Comparison of ENCODE assay signal across 10 cellular contexts in the genomic region with DNA sequence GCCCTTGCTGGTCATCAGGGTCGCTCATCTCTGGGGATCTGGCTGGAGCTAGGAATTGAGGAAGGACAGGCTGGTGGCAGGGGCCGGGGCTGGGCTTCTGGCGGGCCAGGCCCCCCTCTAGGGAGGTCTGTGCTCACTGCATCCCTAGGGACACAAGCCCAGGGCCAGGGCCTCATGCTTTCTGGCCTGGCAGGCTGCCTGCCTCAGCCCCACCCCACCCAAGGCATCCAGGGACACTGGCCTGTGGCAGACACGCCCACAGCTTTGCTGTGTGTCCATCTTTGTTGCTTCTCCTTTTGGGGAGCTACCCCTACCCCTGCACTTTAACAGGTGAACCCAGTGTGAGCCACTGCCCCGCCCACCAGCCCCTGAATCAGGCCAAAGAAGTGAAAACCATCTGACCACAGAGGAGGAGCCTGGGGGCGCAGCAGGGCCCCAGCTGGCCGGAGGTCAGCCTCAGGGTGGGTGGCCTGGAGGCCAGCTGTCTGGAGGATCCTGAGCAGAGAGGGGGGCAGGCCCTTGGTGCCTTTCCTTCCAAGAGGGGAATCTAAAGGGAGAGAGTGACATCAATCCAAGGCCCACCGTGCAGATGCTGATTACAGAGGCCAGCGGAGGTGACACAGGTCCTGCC. TPM values are rescaled to one million over a fixed set of nuclear protein-coding genes. Genes with fewer than 3 reads are reported as not detected.
DNase-seq lines count a peak whose midpoint lies in the region; ATAC-seq, FAIRE-seq and TF ChIP-seq lines count a peak whose summit lies in the region.
"Had no signal": no experiment of that assay in that cellular context is flagged by ENCODE, and none has a peak within 500 bp of the region (broad histone marks: within the 10 kb centered on the region; RNA-seq: fewer than 3 reads in every experiment).

No MANE protein-coding gene starts in this region.

- 65 to 71% (median 70%) methylated on average over 4 to 9 of the region's 9 CpGs for WGBS in stomach, 5 donors

- H3K27me3 ChIP-seq in WERI-Rb-1 (ENCODE audit: insufficient read depth, low read depth, severe bottlenecking) (no peaks in the 10 kb centered on the region), keratinocyte (ENCODE audit: control insufficient read depth, extremely low read depth, insufficient read depth, low read length) (no peaks in the 10 kb centered on the region), stomach (no peaks in the 10 kb centered on the region)

- H4K20me1 ChIP-seq in keratinocyte (ENCODE audit: control insufficient read depth, extremely low read depth, insufficient read depth, low read length) = no peaks in the 10 kb centered on the region

- intact Hi-C loops in activated CD8-positive, alpha-beta T cell treated with anti-CD3 and anti-CD28 coated beads for 36 hours (cut with micrococcal nuclease) = no loop called here
- intact Hi-C loops in stomach (cut with DNase I; ENCODE audit: low total_unique reads) = no loop called here

- H3K36me3 Mint-ChIP-seq in activated CD8-positive, alpha-beta T cell treated with anti-CD3 and anti-CD28 coated beads, Interleukin-2, amount 10 ng/mL, durations not matched to agents 7 days and 5 days (ENCODE audit: low read depth) = no peaks in the 10 kb centered on the region
- no peaks in the 10 kb centered on the region for H3K36me3 Mint-ChIP-seq in activated CD8-positive, alpha-beta T cell treated with anti-CD3 and anti-CD28 coated beads for 36 hours (ENCODE audit: low read depth)

- DNase-seq in activated CD8-positive, alpha-beta T cell treated with anti-CD3 and anti-CD28 coated beads, Interleukin-2, amount 10 ng/mL, durations not matched to agents 7 days and 5 days = no peak
- DNase-seq in activated CD8-positive, alpha-beta T cell treated with anti-CD3 and anti-CD28 coated beads for 36 hours = no peak
- DNase-seq in WERI-Rb-1 (no peak), keratinocyte (ENCODE audit: low read depth, low spot score) (no peak), stomach (no peak), AML-193 (lab: John Stamatoyannopoulos, UW) (no peak), G401 (ENCODE audit: low spot score) (no peak)
- DNase-seq in stimulated activated CD4-positive, alpha-beta T cell treated with anti-CD3 and anti-CD28 coated beads, Interleukin-4, amount 100 ng/mL, for 24 hours = no peak
- DNase-seq: NCI-H2029 treated with DMSO at 0.1 percent for 48 hours had no signal

- H3K4me3 ChIP-seq in WERI-Rb-1 (ENCODE audit: low read depth, low read length) (no peak overlapping the region), keratinocyte (ENCODE audit: control insufficient read depth in 2 of 3, extremely low read depth in 1 of 3, insufficient read depth in 2 of 3, low read depth in 1 of 3, low read length in 3 of 3) (no peak overlapping the region), stomach (no peak overlapping the region)
- H3K4me3 ChIP-seq: coronary artery had no signal

- no peak for FAIRE-seq in keratinocyte (lab: Jason Lieb, UNC)

- no peak for TF ChIP-seq POLR2A in stomach (IDR thresholded peaks at IDR 0.05)

- CTCF ChIA-PET in activated CD8-positive, alpha-beta T cell treated with anti-CD3 and anti-CD28 coated beads, Interleukin-2, amount 10 ng/mL, durations not matched to agents 7 days and 5 days (lab: Charles Lee) = interaction anchor here (1.0 to 2.6 kb wide), 28 partner anchors 8 to 276 kb away, joined by 3 to 20 read pairs (median 5); partner anchors contain the start of gene TBC1D22A
- CTCF ChIA-PET in activated CD8-positive, alpha-beta T cell treated with anti-CD3 and anti-CD28 coated beads for 36 hours (lab: Charles Lee) = interaction anchor here (0.7 to 2.9 kb wide), 34 partner anchors 11 to 244 kb away, joined by 3 to 22 read pairs (median 4); no protein-coding TSS in a partner anchor

- peak overlapping the region; percentile 88 for H2AFZ ChIP-seq in keratinocyte (ENCODE audit: control insufficient read depth, low read length)

- H3K9me3 ChIP-seq in WERI-Rb-1 (ENCODE audit: severe bottlenecking) (no peaks in the 10 kb centered on the region), keratinocyte (ENCODE audit: control insufficient read depth, low read depth, low read length) (no peaks in the 10 kb centered on the region), stomach (no peaks in the 10 kb centered on the region)

- H3K36me3 ChIP-seq in WERI-Rb-1 = no peaks in the 10 kb centered on the region
- H3K36me3 ChIP-seq in keratinocyte (ENCODE audit: control insufficient read depth in 2 of 2, extremely low read depth in 1 of 2, insufficient read depth in 2 of 2, low read length in 2 of 2) = no peaks in the 10 kb centered on the region
- H3K36me3 ChIP-seq in stomach = no peaks in the 10 kb centered on the region

- H3K9me1 ChIP-seq in keratinocyte (ENCODE audit: control insufficient read depth, extremely low read depth, insufficient read depth, low read length) = no peaks in the 10 kb centered on the region

- dilution Hi-C loops in keratinocyte (cut with MboI; ENCODE audit: extremely low pct_ligation_motif_present, low sequenced_read_pairs) = no loop called here

- peak overlapping the region; percentile 60 for H3K27ac Mint-ChIP-seq in activated CD8-positive, alpha-beta T cell treated with anti-CD3 and anti-CD28 coated beads, Interleukin-2, amount 10 ng/mL, durations not matched to agents 7 days and 5 days
- H3K27ac Mint-ChIP-seq in activated CD8-positive, alpha-beta T cell treated with anti-CD3 and anti-CD28 coated beads for 36 hours = no peak overlapping the region

- H3K9ac ChIP-seq in keratinocyte (ENCODE audit: control insufficient read depth, extremely low read depth, insufficient read depth, low read length) = no peak overlapping the region

- peak overlapping the region; percentile 83 for H3K4me2 ChIP-seq in keratinocyte (ENCODE audit: control insufficient read depth, extremely low read depth, insufficient read depth, low read depth, low read length)

- H3K4me1 Mint-ChIP-seq in activated CD8-positive, alpha-beta T cell treated with anti-CD3 and anti-CD28 coated beads, Interleukin-2, amount 10 ng/mL, durations not matched to agents 7 days and 5 days (ENCODE audit: low read depth) = peaks cover 22% of the 10 kb centered on the region
- peaks cover 8% of the 10 kb centered on the region for H3K4me1 Mint-ChIP-seq in activated CD8-positive, alpha-beta T cell treated with anti-CD3 and anti-CD28 coated beads for 36 hours (ENCODE audit: low read depth)

- peaks cover 9% of the 10 kb centered on the region for H3K4me1 ChIP-seq in keratinocyte (ENCODE audit: control insufficient read depth, extremely low read depth, insufficient read depth, low read length)
- peaks cover 9 to 20% (median 12%) of the 10 kb centered on the region in 4 donors for H3K4me1 ChIP-seq in stomach

- POLR2A ChIA-PET in activated CD8-positive, alpha-beta T cell treated with anti-CD3 and anti-CD28 coated beads, Interleukin-2, amount 10 ng/mL, durations not matched to agents 7 days and 5 days (lab: Charles Lee) = interaction anchor here (0.7 kb wide), 1 partner anchor 172 kb away, joined by 3 read pairs; no protein-coding TSS in a partner anchor
- POLR2A ChIA-PET in activated CD8-positive, alpha-beta T cell treated with anti-CD3 and anti-CD28 coated beads for 36 hours (lab: Charles Lee) = interaction anchor here (1.0 kb wide), 2 partner anchors 118 to 123 kb away, joined by 3 read pairs; no protein-coding TSS in a partner anchor

- no peak overlapping the region for H3K4me3 Mint-ChIP-seq in activated CD8-positive, alpha-beta T cell treated with anti-CD3 and anti-CD28 coated beads, Interleukin-2, amount 10 ng/mL, durations not matched to agents 7 days and 5 days
- no peak overlapping the region for H3K4me3 Mint-ChIP-seq in activated CD8-positive, alpha-beta T cell treated with anti-CD3 and anti-CD28 coated beads for 36 hours

- no peak for ATAC-seq in activated CD8-positive, alpha-beta T cell treated with anti-CD3 and anti-CD28 coated beads, Interleukin-2, amount 10 ng/mL, durations not matched to agents 7 days and 5 days
- ATAC-seq in activated CD8-positive, alpha-beta T cell treated with anti-CD3 and anti-CD28 coated beads for 36 hours = no peak

- in situ Hi-C loops in G401 (cut with HindIII; ENCODE audit: low sequenced_read_pairs) = no loop called here

- H3K79me2 ChIP-seq in keratinocyte (ENCODE audit: control insufficient read depth, insufficient read depth, low read length) = no peaks in the 10 kb centered on the region

- H3K27me3 Mint-ChIP-seq in activated CD8-positive, alpha-beta T cell treated with anti-CD3 and anti-CD28 coated beads, Interleukin-2, amount 10 ng/mL, durations not matched to agents 7 days and 5 days (ENCODE audit: low read depth) = peaks cover 4% of the 10 kb centered on the region
- H3K27me3 Mint-ChIP-seq in activated CD8-positive, alpha-beta T cell treated with anti-CD3 and anti-CD28 coated beads for 36 hours = no peaks in the 10 kb centered on the region

- no peaks in the 10 kb centered on the region for H3K9me3 Mint-ChIP-seq in activated CD8-positive, alpha-beta T cell treated with anti-CD3 and anti-CD28 coated beads, Interleukin-2, amount 10 ng/mL, durations not matched to agents 7 days and 5 days (ENCODE audit: insufficient read depth)
- no peaks in the 10 kb centered on the region for H3K9me3 Mint-ChIP-seq in activated CD8-positive, alpha-beta T cell treated with anti-CD3 and anti-CD28 coated beads for 36 hours

- no peak for TF ChIP-seq CTCF in activated CD8-positive, alpha-beta T cell treated with anti-CD3 and anti-CD28 coated beads for 36 hours (IDR thresholded peaks at IDR 0.05)
- TF ChIP-seq CTCF in WERI-Rb-1 (IDR thresholded peaks at IDR 0.05; ENCODE audit: low read depth, low read length) (no peak), keratinocyte (optimal IDR thresholded peaks at IDR 0.05 in 1 of 3, IDR thresholded peaks at IDR 0.05 in 1 of 3, conservative IDR thresholded peaks at IDR 0.05 in 1 of 3; ENCODE audit: extremely low read depth in 1 of 3, insufficient read depth in 2 of 3, low read length in 3 of 3) (no peak), stomach (IDR thresholded peaks at IDR 0.05) (no peak)

- H3K27ac ChIP-seq in WERI-Rb-1 (peak overlapping the region; percentile 76), keratinocyte (ENCODE audit: control insufficient read depth, insufficient read depth, low read length) (no peak overlapping the region), stomach (peak overlapping the region; percentile 49 to 79 (median 66))
- H3K27ac ChIP-seq: coronary artery had no signal

- TF ChIP-seq EP300 in stomach (IDR thresholded peaks at IDR 0.05) = no peak

RNA-seq across cellular contexts. Expression of gene CELSR1, which starts 26.8 kb away (rescaled TPM):
- under 1 TPM in 1 of 2 experiments, not detected in 1; 0.08 TPM for total RNA-seq in activated CD8-positive, alpha-beta T cell treated with anti-CD3 and anti-CD28 coated beads, Interleukin-2, amount 10 ng/mL, durations not matched to agents 7 days and 5 days
- total RNA-seq in activated CD8-positive, alpha-beta T cell treated with anti-CD3 and anti-CD28 coated beads for 36 hours = under 1 TPM; 0.25 to 0.36 TPM
- polyA plus RNA-seq in keratinocyte (16.1 to 23.2 TPM (median 20.6 TPM) in 3 replicates), stomach (10 to 100 TPM in 1 of 3 donors, 1 to 10 TPM in 2; 1.8 to 15.7 (median 4.6) TPM)
- 6.0 TPM for polyA plus RNA-seq in keratinocyte (2011; ENCODE audit: low read depth)
- 8.0 and 10.0 TPM in 2 replicates for polyA plus RNA-seq in keratinocyte (2011; cell fraction: cytosol; rRNA removed)
- 99.8 and 117 TPM in 2 replicates for polyA plus RNA-seq in keratinocyte (2011; cell fraction: nucleus; rRNA removed)
- polyA plus RNA-seq in keratinocyte (2012; ENCODE audit: low replicate concordance) = 24.8 and 29.0 TPM in 2 replicates
- polyA minus RNA-seq in keratinocyte = 61.3 to 154 TPM (median 62.8 TPM) in 3 replicates
- polyA minus RNA-seq in keratinocyte (2011; cell fraction: cytosol; rRNA and poly(A)+ RNA removed) = 39.1 TPM
- 182 and 191 TPM in 2 replicates for polyA minus RNA-seq in keratinocyte (2011; cell fraction: nucleus; rRNA and poly(A)+ RNA removed)
- 10 to 100 TPM in 4 of 5 donors, under 1 TPM in 1; 0.29 to 78.2 (median 29.8) TPM for total RNA-seq in stomach
- 5.5 and 10.1 TPM in 2 replicates for total RNA-seq in G401 (2014; rRNA removed; shearing (Covaris generic))

RNA-seq across cellular contexts. Expression of gene GRAMD4, which starts 56.0 kb away (rescaled TPM):
- total RNA-seq in activated CD8-positive, alpha-beta T cell treated with anti-CD3 and anti-CD28 coated beads, Interleukin-2, amount 10 ng/mL, durations not matched to agents 7 days and 5 days = 10 to 100 TPM; 41.2 to 42.1 TPM
- total RNA-seq in activated CD8-positive, alpha-beta T cell treated with anti-CD3 and anti-CD28 coated beads for 36 hours = 10 to 100 TPM; 26.9 to 28.1 TPM
- polyA plus RNA-seq in keratinocyte (15.4 to 18.4 TPM (median 17.3 TPM) in 3 replicates), stomach (10 to 100 TPM in 2 of 3 donors, 1 to 10 TPM in 1; 7.4 to 14.3 (median 13.7) TPM)
- polyA plus RNA-seq in keratinocyte (2011; ENCODE audit: low read depth) = 21.6 TPM
- polyA plus RNA-seq in keratinocyte (2011; cell fraction: cytosol; rRNA removed) = 8.0 and 9.5 TPM in 2 replicates
- 19.9 and 23.1 TPM in 2 replicates for polyA plus RNA-seq in keratinocyte (2011; cell fraction: nucleus; rRNA removed)
- 11.9 and 14.8 TPM in 2 replicates for polyA plus RNA-seq in keratinocyte (2012; ENCODE audit: low replicate concordance)
- 15.3 to 27.9 TPM (median 25.4 TPM) in 3 replicates for polyA minus RNA-seq in keratinocyte
- polyA minus RNA-seq in keratinocyte (2011; cell fraction: cytosol; rRNA and poly(A)+ RNA removed) = 19.8 TPM
- 19.4 and 39.2 TPM in 2 replicates for polyA minus RNA-seq in keratinocyte (2011; cell fraction: nucleus; rRNA and poly(A)+ RNA removed)
- 100 to 1,000 TPM in 1 of 5 donors, 10 to 100 TPM in 4; 20.5 to 452 (median 30.9) TPM for total RNA-seq in stomach
- total RNA-seq in G401 (2014; rRNA removed; shearing (Covaris generic)) = 23.5 and 45.4 TPM in 2 replicates
